ENCODE assay signal across 20 cellular contexts in genomic region chr14:96176275-96176674, GRCh38. TPM values are rescaled to one million over a fixed set of nuclear protein-coding genes. Genes with fewer than 3 reads are reported as not detected.
DNase-seq lines count a peak whose midpoint lies in the region; ATAC-seq, FAIRE-seq and TF ChIP-seq lines count a peak whose summit lies in the region.
"Had no signal": no experiment of that assay in that cellular context is flagged by ENCODE, and none has a peak within 500 bp of the region (broad histone marks: within the 10 kb centered on the region; RNA-seq: fewer than 3 reads in every experiment).

No MANE protein-coding gene starts in this region.

- no peak for ATAC-seq in activated T-cell treated with anti-CD3 and anti-CD28 coated beads, Interleukin-2, amount 50 U/mL, for 4 hours
- no peak for ATAC-seq in HG03432 (IDR thresholded peaks at IDR 0.05; ENCODE audit: unreplicated experiment)
- ATAC-seq: stimulated activated memory B cell treated with anti-CD40 and anti-IgM and Interleukin-4, amounts not matched to agents 10 μg/mL and 1 μg/mL and 100 μg/mL, for 72 hours; upper lobe of right lung had no signal

- no peaks in the 10 kb centered on the region for H3K9me3 Mint-ChIP-seq in HFFc6
- H3K9me3 Mint-ChIP-seq in osteocyte (ENCODE audit: unreplicated experiment) = peaks cover 6% of the 10 kb centered on the region
- H3K9me3 Mint-ChIP-seq in activated T-cell treated with anti-CD3 and anti-CD28 coated beads, Interleukin-2, amount 50 U/mL, for 4 hours = no peaks in the 10 kb centered on the region
- H3K9me3 Mint-ChIP-seq: activated T-cell treated with anti-CD3 and anti-CD28 coated beads, Interleukin-2, amount 50 U/mL, for 24 hours had no signal

- peak; percentile 56 for DNase-seq in AG08396 (ENCODE audit: low spot score)
- peak; percentile 59 for DNase-seq in HFFc6
- peak; percentile 57 for DNase-seq in fibroblast of gingiva (ENCODE audit: low read depth)
- DNase-seq in osteocyte (ENCODE audit: extremely low spot score, unreplicated experiment) = no peak
- DNase-seq in activated T-cell treated with anti-CD3 and anti-CD28 coated beads, Interleukin-2, amount 50 U/mL, for 4 hours = no peak
- no peak for DNase-seq in D721Med (ENCODE audit: insufficient read length, low spot score)
- no peak for DNase-seq in GM13976 (ENCODE audit: low spot score)
- DNase-seq: activated CD4-positive, alpha-beta T cell treated with anti-CD3 and anti-CD28 coated beads, Interleukin-2, amount 50 U/mL, for 1 hour; activated T-cell treated with anti-CD3 and anti-CD28 coated beads, Interleukin-2, amount 50 U/mL, for 24 hours; cerebellar nuclear complex; head of caudate nucleus; Kasumi-1; NCI-H1436; NCI-H345; nucleus accumbens; upper lobe of right lung had no signal

- H3K36me3 Mint-ChIP-seq in HFFc6 (ENCODE audit: low read depth) (no peaks in the 10 kb centered on the region), osteocyte (ENCODE audit: unreplicated experiment) (no peaks in the 10 kb centered on the region)
- no peaks in the 10 kb centered on the region for H3K36me3 Mint-ChIP-seq in activated T-cell treated with anti-CD3 and anti-CD28 coated beads, Interleukin-2, amount 50 U/mL, for 4 hours (ENCODE audit: insufficient read depth)
- H3K36me3 Mint-ChIP-seq: stimulated activated memory B cell treated with anti-CD40 and anti-IgM and Interleukin-4, amounts not matched to agents 10 μg/mL and 1 μg/mL and 100 μg/mL, for 72 hours had no signal

- H3K27me3 Mint-ChIP-seq in HFFc6 (ENCODE audit: insufficient read depth) (peaks cover 4% of the 10 kb centered on the region), osteocyte (ENCODE audit: unreplicated experiment) (peaks cover 57% of the 10 kb centered on the region)
- H3K27me3 Mint-ChIP-seq in activated T-cell treated with anti-CD3 and anti-CD28 coated beads, Interleukin-2, amount 50 U/mL, for 4 hours (ENCODE audit: low read depth) = peaks cover 11% of the 10 kb centered on the region

- peaks cover 30% of the 10 kb centered on the region for H3K4me1 Mint-ChIP-seq in HFFc6 (ENCODE audit: low read depth)
- peaks cover 21% of the 10 kb centered on the region for H3K4me1 Mint-ChIP-seq in osteocyte (ENCODE audit: unreplicated experiment)
- H3K4me1 Mint-ChIP-seq in activated T-cell treated with anti-CD3 and anti-CD28 coated beads, Interleukin-2, amount 50 U/mL, for 4 hours (ENCODE audit: low read depth) = peaks cover 6% of the 10 kb centered on the region
- H3K4me1 Mint-ChIP-seq: stimulated activated memory B cell treated with anti-CD40 and anti-IgM and Interleukin-4, amounts not matched to agents 10 μg/mL and 1 μg/mL and 100 μg/mL, for 72 hours had no signal

- in situ Hi-C loops in GM13976 (cut with MboI; ENCODE audit: low sequenced_read_pairs, unreplicated experiment) = no loop called here

- H3K4me3 Mint-ChIP-seq in HFFc6 (peak overlapping the region; percentile 13), osteocyte (ENCODE audit: unreplicated experiment) (no peak overlapping the region)
- no peak overlapping the region for H3K4me3 Mint-ChIP-seq in activated T-cell treated with anti-CD3 and anti-CD28 coated beads, Interleukin-2, amount 50 U/mL, for 4 hours
- H3K4me3 Mint-ChIP-seq: activated T-cell treated with anti-CD3 and anti-CD28 coated beads, Interleukin-2, amount 50 U/mL, for 24 hours; stimulated activated memory B cell treated with anti-CD40 and anti-IgM and Interleukin-4, amounts not matched to agents 10 μg/mL and 1 μg/mL and 100 μg/mL, for 72 hours had no signal

- H3K27ac Mint-ChIP-seq in HFFc6 = peak overlapping the region; percentile 74
- peak overlapping the region; percentile 5 for H3K27ac Mint-ChIP-seq in osteocyte (ENCODE audit: unreplicated experiment)
- H3K27ac Mint-ChIP-seq: activated T-cell treated with anti-CD3 and anti-CD28 coated beads, Interleukin-2, amount 50 U/mL, for 24 hours; stimulated activated memory B cell treated with anti-CD40 and anti-IgM and Interleukin-4, amounts not matched to agents 10 μg/mL and 1 μg/mL and 100 μg/mL, for 72 hours had no signal

- no peak for FAIRE-seq in D721Med (lab: Jason Lieb, UNC)
- FAIRE-seq: endometrium, islet of Langerhans had no signal

- TF ChIP-seq CTCF in HFFc6 (IDR thresholded peaks at IDR 0.05) = no peak
- TF ChIP-seq CTCF in osteocyte (IDR thresholded peaks at IDR 0.05) = no peak
- TF ChIP-seq CTCF in D721Med (IDR thresholded peaks at IDR 0.05; ENCODE audit: insufficient read depth, missing control alignments) = no peak
- no peak for TF ChIP-seq CTCF in GM13976 (IDR thresholded peaks at IDR 0.05; ENCODE audit: borderline replicate concordance, control extremely low read depth, extremely low read depth, insufficient read depth, missing control alignments)

RNA-seq across cellular contexts. Expression of gene BDKRB2, which starts 28.4 kb away (rescaled TPM):
- 10 to 100 TPM in 1 of 6 experiments, 1 to 10 TPM in 5; 5.8 to 11.2 (median 9.1) TPM for total RNA-seq in HFFc6 (2021; fragmentation: NEBNext Ultra II Directional; extraction: Animal tissue kit (Norgen Biotek cat#: 25700))
- 0.31 and 0.40 TPM in 2 replicates for total RNA-seq in osteocyte
- total RNA-seq in activated T-cell treated with anti-CD3 and anti-CD28 coated beads, Interleukin-2, amount 50 U/mL, for 4 hours = not detected

Comparison
In these comparisons a context has a peak if more than half of its experiments do, and no peak if none do; other contexts are left out.
1. DNase-seq: peak in AG08396 (single experiment), HFFc6 (single experiment) and fibroblast of gingiva (single experiment); none in osteocyte (single experiment), activated T-cell treated with anti-CD3 and anti-CD28 coated beads, Interleukin-2, amount 50 U/mL, for 4 hours (single experiment), D721Med (single experiment) and GM13976 (single experiment).